In the genomic region with DNA sequence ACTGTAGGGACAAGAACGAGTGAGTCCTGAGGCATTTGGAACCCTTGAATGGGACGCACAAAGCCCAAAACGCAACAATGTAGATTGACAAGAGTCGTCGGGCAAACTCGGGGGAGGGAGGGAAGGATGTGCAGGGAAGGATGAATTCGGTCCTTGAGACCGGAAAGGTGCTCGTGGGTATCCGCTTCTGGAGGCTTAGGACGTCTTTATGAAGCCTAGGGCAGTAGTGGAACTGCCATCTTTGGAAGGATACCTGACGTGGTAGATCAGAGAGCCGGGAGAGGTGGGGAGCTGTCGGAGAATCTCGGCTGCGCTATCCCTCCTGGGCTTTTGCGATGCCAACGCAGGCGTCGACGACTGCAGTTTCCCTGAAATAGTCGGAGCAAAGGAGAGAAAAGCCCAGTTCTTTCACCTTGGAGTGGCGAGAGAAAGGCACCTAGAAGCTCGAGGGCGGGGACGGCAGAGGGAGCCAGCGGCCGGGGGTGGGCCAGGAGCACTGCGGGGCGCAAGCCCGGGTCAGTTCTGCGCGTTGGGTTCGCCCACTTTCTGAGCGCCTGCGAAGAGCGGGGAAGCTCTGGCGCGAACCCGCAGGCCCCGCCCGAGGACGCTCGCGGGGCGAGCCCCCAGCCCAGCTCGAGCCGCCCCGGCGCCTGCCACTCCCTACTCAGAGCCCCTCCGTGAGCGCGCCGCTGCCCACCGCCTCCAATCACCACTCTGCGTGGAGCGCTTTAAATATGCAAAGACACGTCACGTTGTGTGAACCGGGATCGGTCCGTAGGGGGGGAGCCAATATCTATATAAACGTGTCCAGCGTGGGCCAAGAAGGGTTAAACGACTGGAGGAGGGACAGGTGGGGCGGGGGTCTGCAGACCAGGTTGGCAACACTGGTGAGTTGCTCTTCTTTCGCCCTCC, we compare ENCODE assay signal across 1 cellular context.
A peak's percentile ranks its signal among the peaks of the same experiment; 100 is the strongest.
TF ChIP-seq lines count a peak whose summit lies in the region.

A gene with protein sequence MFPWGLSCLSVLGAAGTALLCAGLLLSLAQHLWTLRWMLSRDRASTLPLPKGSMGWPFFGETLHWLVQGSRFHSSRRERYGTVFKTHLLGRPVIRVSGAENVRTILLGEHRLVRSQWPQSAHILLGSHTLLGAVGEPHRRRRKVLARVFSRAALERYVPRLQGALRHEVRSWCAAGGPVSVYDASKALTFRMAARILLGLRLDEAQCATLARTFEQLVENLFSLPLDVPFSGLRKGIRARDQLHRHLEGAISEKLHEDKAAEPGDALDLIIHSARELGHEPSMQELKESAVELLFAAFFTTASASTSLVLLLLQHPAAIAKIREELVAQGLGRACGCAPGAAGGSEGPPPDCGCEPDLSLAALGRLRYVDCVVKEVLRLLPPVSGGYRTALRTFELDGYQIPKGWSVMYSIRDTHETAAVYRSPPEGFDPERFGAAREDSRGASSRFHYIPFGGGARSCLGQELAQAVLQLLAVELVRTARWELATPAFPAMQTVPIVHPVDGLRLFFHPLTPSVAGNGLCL (plus strand): TSS at position 824 of the 912 bp plus-strand sequence. CDS start 466 bp downstream, outside the sequence.

TF ChIP-seq in H1, 55 proteins besides CTCF, POLR2A, EP300 and RAD21:
- TF ChIP-seq HDAC2 (IDR thresholded peaks at IDR 0.05; ENCODE audit: borderline replicate concordance in 1 of 2, low read depth in 2 of 2, low read length in 2 of 2): peak in 1 of 2 experiments; percentile 68; a peak in 1 of 4 replicates
- peak; percentile 31 for TF ChIP-seq ASH2L (IDR thresholded peaks at IDR 0.05; ENCODE audit: low read length)
- no peak for TF ChIP-seq POLR2AphosphoS5 (IDR thresholded peaks at IDR 0.05; ENCODE audit: low read depth, low read length)
- TF ChIP-seq RNF2 (IDR thresholded peaks at IDR 0.05; ENCODE audit: borderline replicate concordance, low read depth, low read length, missing control alignments, poor library complexity, severe bottlenecking): peak; percentile 41
- peak; percentile 46 for TF ChIP-seq SUZ12 (IDR thresholded peaks at IDR 0.05; ENCODE audit: low read length)
- TF ChIP-seq TBP (IDR thresholded peaks at IDR 0.05; ENCODE audit: low read depth, low read length): no peak
